Comparison of ENCODE assay signal across 8 cellular contexts in the genomic region with DNA sequence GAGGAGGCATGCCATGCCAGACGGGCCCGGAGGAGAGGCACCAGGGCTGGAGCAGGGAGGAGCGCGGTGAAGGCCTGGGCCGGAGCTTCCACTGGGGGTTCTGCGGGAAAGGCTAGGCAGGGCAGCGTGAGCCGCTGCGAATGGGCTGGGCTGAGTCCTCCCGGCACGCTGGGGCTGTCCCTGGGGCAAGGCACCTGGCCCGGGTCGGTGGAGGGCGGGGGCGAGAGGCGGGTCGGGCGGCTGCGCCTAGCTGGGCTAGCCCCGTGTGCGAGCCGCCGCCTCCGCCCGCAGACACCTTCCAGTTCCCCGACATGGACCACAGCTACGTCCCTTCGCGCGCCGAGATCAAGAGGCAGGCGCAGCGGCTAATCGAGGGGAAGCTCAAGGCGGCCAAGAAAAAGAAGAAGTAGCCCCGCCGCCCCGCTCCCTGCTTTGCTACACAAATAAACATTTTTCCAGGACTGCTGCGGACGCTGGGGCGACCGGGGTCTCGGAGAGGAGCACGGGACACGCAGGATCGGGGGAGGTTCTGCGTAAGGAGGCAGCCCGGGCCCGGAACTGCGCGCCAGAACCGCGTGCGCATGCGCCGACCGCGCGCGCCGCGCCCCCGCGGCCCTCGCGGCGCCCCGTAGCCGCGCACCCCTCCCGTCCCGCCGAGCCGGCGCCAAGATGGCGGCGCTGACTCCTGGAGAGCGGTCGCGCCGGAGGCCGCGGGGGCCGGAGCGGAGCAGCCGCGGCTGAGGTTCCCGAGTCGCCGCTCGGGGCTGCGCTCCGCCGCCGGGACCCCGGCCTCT.
A peak's percentile ranks its signal among the peaks of the same experiment; 100 is the strongest.
DNase-seq lines count a peak whose midpoint lies in the region; ATAC-seq and TF ChIP-seq lines count a peak whose summit lies in the region.

A gene with protein sequence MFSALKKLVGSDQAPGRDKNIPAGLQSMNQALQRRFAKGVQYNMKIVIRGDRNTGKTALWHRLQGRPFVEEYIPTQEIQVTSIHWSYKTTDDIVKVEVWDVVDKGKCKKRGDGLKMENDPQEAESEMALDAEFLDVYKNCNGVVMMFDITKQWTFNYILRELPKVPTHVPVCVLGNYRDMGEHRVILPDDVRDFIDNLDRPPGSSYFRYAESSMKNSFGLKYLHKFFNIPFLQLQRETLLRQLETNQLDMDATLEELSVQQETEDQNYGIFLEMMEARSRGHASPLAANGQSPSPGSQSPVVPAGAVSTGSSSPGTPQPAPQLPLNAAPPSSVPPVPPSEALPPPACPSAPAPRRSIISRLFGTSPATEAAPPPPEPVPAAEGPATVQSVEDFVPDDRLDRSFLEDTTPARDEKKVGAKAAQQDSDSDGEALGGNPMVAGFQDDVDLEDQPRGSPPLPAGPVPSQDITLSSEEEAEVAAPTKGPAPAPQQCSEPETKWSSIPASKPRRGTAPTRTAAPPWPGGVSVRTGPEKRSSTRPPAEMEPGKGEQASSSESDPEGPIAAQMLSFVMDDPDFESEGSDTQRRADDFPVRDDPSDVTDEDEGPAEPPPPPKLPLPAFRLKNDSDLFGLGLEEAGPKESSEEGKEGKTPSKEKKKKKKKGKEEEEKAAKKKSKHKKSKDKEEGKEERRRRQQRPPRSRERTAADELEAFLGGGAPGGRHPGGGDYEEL (plus strand): TSS at position 668 of the 794 bp plus-strand sequence. CDS start 249 bp downstream, outside the sequence.

- H3K4me3 ChIP-seq in WI38 (ENCODE audit: low read depth, low read length) (peak within 1 kb of the TSS; percentile 85), cardiac fibroblast (replicated peaks in 1 of 2; ENCODE audit: low read depth in 2 of 2, low read length in 2 of 2) (peak within 1 kb of the TSS; percentile 85 to 91)

- peak; percentile 81 for ATAC-seq in HG02678 (IDR thresholded peaks at IDR 0.05; ENCODE audit: unreplicated experiment)

- TF ChIP-seq CTCF in WI38 (IDR thresholded peaks at IDR 0.05; ENCODE audit: low read depth, low read length), result no peak
- TF ChIP-seq CTCF in cardiac fibroblast (IDR thresholded peaks at IDR 0.05; ENCODE audit: low read depth, low read length), result no peak

- peak; percentile 70 for DNase-seq in NCI-H1436 (lab: John Stamatoyannopoulos, UW)
- DNase-seq in NCI-H1436 treated with DMSO at 0.1 percent for 48 hours (lab: John Stamatoyannopoulos, UW), result no peak
- peak; percentile 10 for DNase-seq in NCI-H146 treated with DMSO at 0.1 percent for 48 hours (lab: John Stamatoyannopoulos, UW; ENCODE audit: unreplicated experiment)
- DNase-seq in cardiac fibroblast (ENCODE audit: low read depth in 2 of 2), result peak; percentile 70 to 75
- peak; percentile 60 for DNase-seq in inferior parietal cortex (ENCODE audit: extremely low spot score)
- DNase-seq in stimulated activated CD4-positive, alpha-beta T cell treated with anti-CD3 and anti-CD28 coated beads, Interleukin-12 subunit alpha, Interleukin-12 subunit beta, amount 100 ng/mL, for 24 hours (ENCODE audit: low read depth in 2 of 2), result peak; percentile 61 to 72
